ENCODE assay signal across 1 cellular context in genomic region chr19:44576843-44577565, GRCh38.
TF ChIP-seq lines count a peak whose summit lies in the region.

No MANE protein-coding gene starts in this region.

TF ChIP-seq in H1, 55 proteins besides CTCF, POLR2A, EP300 and RAD21 (continued from another document):
- TF ChIP-seq, protein P1, sequence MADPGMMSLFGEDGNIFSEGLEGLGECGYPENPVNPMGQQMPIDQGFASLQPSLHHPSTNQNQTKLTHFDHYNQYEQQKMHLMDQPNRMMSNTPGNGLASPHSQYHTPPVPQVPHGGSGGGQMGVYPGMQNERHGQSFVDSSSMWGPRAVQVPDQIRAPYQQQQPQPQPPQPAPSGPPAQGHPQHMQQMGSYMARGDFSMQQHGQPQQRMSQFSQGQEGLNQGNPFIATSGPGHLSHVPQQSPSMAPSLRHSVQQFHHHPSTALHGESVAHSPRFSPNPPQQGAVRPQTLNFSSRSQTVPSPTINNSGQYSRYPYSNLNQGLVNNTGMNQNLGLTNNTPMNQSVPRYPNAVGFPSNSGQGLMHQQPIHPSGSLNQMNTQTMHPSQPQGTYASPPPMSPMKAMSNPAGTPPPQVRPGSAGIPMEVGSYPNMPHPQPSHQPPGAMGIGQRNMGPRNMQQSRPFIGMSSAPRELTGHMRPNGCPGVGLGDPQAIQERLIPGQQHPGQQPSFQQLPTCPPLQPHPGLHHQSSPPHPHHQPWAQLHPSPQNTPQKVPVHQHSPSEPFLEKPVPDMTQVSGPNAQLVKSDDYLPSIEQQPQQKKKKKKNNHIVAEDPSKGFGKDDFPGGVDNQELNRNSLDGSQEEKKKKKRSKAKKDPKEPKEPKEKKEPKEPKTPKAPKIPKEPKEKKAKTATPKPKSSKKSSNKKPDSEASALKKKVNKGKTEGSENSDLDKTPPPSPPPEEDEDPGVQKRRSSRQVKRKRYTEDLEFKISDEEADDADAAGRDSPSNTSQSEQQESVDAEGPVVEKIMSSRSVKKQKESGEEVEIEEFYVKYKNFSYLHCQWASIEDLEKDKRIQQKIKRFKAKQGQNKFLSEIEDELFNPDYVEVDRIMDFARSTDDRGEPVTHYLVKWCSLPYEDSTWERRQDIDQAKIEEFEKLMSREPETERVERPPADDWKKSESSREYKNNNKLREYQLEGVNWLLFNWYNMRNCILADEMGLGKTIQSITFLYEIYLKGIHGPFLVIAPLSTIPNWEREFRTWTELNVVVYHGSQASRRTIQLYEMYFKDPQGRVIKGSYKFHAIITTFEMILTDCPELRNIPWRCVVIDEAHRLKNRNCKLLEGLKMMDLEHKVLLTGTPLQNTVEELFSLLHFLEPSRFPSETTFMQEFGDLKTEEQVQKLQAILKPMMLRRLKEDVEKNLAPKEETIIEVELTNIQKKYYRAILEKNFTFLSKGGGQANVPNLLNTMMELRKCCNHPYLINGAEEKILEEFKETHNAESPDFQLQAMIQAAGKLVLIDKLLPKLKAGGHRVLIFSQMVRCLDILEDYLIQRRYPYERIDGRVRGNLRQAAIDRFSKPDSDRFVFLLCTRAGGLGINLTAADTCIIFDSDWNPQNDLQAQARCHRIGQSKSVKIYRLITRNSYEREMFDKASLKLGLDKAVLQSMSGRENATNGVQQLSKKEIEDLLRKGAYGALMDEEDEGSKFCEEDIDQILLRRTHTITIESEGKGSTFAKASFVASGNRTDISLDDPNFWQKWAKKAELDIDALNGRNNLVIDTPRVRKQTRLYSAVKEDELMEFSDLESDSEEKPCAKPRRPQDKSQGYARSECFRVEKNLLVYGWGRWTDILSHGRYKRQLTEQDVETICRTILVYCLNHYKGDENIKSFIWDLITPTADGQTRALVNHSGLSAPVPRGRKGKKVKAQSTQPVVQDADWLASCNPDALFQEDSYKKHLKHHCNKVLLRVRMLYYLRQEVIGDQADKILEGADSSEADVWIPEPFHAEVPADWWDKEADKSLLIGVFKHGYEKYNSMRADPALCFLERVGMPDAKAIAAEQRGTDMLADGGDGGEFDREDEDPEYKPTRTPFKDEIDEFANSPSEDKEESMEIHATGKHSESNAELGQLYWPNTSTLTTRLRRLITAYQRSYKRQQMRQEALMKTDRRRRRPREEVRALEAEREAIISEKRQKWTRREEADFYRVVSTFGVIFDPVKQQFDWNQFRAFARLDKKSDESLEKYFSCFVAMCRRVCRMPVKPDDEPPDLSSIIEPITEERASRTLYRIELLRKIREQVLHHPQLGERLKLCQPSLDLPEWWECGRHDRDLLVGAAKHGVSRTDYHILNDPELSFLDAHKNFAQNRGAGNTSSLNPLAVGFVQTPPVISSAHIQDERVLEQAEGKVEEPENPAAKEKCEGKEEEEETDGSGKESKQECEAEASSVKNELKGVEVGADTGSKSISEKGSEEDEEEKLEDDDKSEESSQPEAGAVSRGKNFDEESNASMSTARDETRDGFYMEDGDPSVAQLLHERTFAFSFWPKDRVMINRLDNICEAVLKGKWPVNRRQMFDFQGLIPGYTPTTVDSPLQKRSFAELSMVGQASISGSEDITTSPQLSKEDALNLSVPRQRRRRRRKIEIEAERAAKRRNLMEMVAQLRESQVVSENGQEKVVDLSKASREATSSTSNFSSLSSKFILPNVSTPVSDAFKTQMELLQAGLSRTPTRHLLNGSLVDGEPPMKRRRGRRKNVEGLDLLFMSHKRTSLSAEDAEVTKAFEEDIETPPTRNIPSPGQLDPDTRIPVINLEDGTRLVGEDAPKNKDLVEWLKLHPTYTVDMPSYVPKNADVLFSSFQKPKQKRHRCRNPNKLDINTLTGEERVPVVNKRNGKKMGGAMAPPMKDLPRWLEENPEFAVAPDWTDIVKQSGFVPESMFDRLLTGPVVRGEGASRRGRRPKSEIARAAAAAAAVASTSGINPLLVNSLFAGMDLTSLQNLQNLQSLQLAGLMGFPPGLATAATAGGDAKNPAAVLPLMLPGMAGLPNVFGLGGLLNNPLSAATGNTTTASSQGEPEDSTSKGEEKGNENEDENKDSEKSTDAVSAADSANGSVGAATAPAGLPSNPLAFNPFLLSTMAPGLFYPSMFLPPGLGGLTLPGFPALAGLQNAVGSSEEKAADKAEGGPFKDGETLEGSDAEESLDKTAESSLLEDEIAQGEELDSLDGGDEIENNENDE (IDR thresholded peaks at IDR 0.05; ENCODE audit: insufficient replicate concordance, low read length) = no peak
- no peak for TF ChIP-seq TAF1 (IDR thresholded peaks at IDR 0.05; ENCODE audit: low read depth, low read length)
- TF ChIP-seq CHD2 (IDR thresholded peaks at IDR 0.05; ENCODE audit: low read length) = no peak
- TF ChIP-seq JUND (IDR thresholded peaks at IDR 0.05; ENCODE audit: low read length) = no peak
TF ChIP-seq in H1: peak in this region for 0.
